2 cellular contexts compared by ENCODE assay signal in genomic region chr5:13984888-13985287, GRCh38. TPM values are rescaled to one million over a fixed set of nuclear protein-coding genes. Genes with fewer than 3 reads are reported as not detected.
"Had no signal": no experiment of that assay in that cellular context is flagged by ENCODE, and none has a peak within 500 bp of the region (broad histone marks: within the 10 kb centered on the region; RNA-seq: fewer than 3 reads in every experiment).

No MANE protein-coding gene starts in this region.

RNA-seq across cellular contexts. Expression of gene DNAH5, which starts 40.4 kb away (rescaled TPM):
- total RNA-seq: K562 had no signal
- polyA plus RNA-seq: IgD-negative memory B cell had no signal
